8 cellular contexts compared by ENCODE assay signal in the genomic region with DNA sequence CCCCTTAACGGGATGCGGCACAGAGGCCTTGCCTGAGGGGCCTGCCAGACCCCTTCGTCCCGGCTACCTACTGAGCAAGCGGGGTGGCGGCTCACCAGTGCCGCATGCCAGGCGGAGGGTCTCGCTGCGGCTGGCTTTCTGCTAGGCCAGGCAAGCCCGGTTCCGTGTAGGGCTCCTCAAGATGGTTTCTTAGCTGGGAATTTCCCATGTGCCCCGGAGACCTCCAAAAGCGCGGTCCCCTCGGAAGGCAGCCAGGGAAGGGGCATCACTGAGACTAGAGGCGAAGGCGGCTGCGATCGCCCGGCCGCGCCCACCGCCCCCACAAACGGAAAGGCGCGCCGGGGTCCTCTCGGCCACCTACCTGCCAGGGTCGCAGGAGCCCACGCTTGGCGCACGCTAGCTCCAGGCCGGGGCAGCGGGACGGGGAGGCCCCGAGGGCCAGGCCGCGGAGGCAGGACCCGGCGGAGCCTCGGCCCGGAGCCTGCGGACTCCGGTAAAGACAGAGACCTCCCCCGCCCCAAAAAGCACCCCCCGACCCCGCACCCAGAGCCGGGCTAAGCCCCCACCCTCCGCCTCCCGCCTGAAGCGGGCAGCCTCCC. TPM values are rescaled to one million over a fixed set of nuclear protein-coding genes. Genes with fewer than 3 reads are reported as not detected.
DNase-seq lines count a peak whose midpoint lies in the region; ATAC-seq and TF ChIP-seq lines count a peak whose summit lies in the region.

No MANE protein-coding gene starts in this region.

- H3K36me3 ChIP-seq in A673 (ENCODE audit: insufficient read depth, low read length, poor library complexity, severe bottlenecking) (no peaks in the 10 kb centered on the region), esophagus squamous epithelium (no peaks in the 10 kb centered on the region), neutrophil (no peaks in the 10 kb centered on the region)

- H3K27ac ChIP-seq in A673 (ENCODE audit: low read depth, low read length, poor library complexity, severe bottlenecking) (peak overlapping the region; percentile 93), esophagus squamous epithelium (peak overlapping the region; percentile 86 to 98 (median 90)), neutrophil (no peak overlapping the region)

- TF ChIP-seq CTCF in A673 (conservative IDR thresholded peaks at IDR 0.05; ENCODE audit: low read depth, low read length) (no peak), esophagus squamous epithelium (IDR thresholded peaks at IDR 0.05) (no peak), neutrophil (IDR thresholded peaks at IDR 0.05) (no peak)

- peak overlapping the region; percentile 54 for H3K4me3 Mint-ChIP-seq in activated CD8-positive, alpha-beta memory T cell treated with anti-CD3 and anti-CD28 coated beads, Interleukin-2, amount 10 ng/mL, durations not matched to agents 7 days and 5 days

- peaks cover 9% of the 10 kb centered on the region for H3K4me1 ChIP-seq in A673 (ENCODE audit: insufficient read depth, low read length, poor library complexity, severe bottlenecking)
- peaks cover 8 to 48% (median 11%) of the 10 kb centered on the region in 3 donors for H3K4me1 ChIP-seq in esophagus squamous epithelium
- H3K4me1 ChIP-seq in neutrophil (ENCODE audit: control insufficient read depth in 1 of 2, insufficient read depth in 1 of 2, low read depth in 1 of 2, low read length in 1 of 2) = peaks cover 10 to 18% of the 10 kb centered on the region in 2 experiments

- H3K36me3 Mint-ChIP-seq in activated CD8-positive, alpha-beta memory T cell treated with anti-CD3 and anti-CD28 coated beads, Interleukin-2, amount 10 ng/mL, durations not matched to agents 7 days and 5 days = peaks cover 1% of the 10 kb centered on the region

- ATAC-seq in activated CD8-positive, alpha-beta memory T cell treated with anti-CD3 and anti-CD28 coated beads, Interleukin-2, amount 10 ng/mL, durations not matched to agents 7 days and 5 days = no peak
- no peak for ATAC-seq in HG02938 (IDR thresholded peaks at IDR 0.05; ENCODE audit: unreplicated experiment)

- H3K27ac Mint-ChIP-seq in activated CD8-positive, alpha-beta memory T cell treated with anti-CD3 and anti-CD28 coated beads, Interleukin-2, amount 10 ng/mL, durations not matched to agents 7 days and 5 days = peak overlapping the region; percentile 27

- peaks cover 5% of the 10 kb centered on the region for H3K27me3 Mint-ChIP-seq in activated CD8-positive, alpha-beta memory T cell treated with anti-CD3 and anti-CD28 coated beads, Interleukin-2, amount 10 ng/mL, durations not matched to agents 7 days and 5 days

- no peaks in the 10 kb centered on the region for H3K9me3 Mint-ChIP-seq in activated CD8-positive, alpha-beta memory T cell treated with anti-CD3 and anti-CD28 coated beads, Interleukin-2, amount 10 ng/mL, durations not matched to agents 7 days and 5 days (ENCODE audit: low read depth)

- BruUV-seq in A673 (replicated peaks; lab: Mats Ljungman, UMichigan) = no TSS peak

- TF ChIP-seq POLR2A in esophagus squamous epithelium (IDR thresholded peaks at IDR 0.05) = no peak

- no peaks in the 10 kb centered on the region for H3K9me3 ChIP-seq in A673 (ENCODE audit: low read depth, low read length, poor library complexity, severe bottlenecking)
- H3K9me3 ChIP-seq in esophagus squamous epithelium = no peaks in the 10 kb centered on the region
- no peaks in the 10 kb centered on the region for H3K9me3 ChIP-seq in neutrophil

- CTCF ChIA-PET in A673 (lab: Charles Lee) (interaction anchor here (0.8 kb wide), 1 partner anchor 76 kb away, joined by 3 read pairs; no protein-coding TSS in a partner anchor), HEK293T (lab: Yijun Ruan, JAX) (interaction anchor here (0.8 to 1.5 kb wide), 4 partner anchors 23 to 76 kb away, joined by 3 to 10 read pairs (median 4); a partner anchor contains a TSS)
- CTCF ChIA-PET in activated CD8-positive, alpha-beta memory T cell treated with anti-CD3 and anti-CD28 coated beads, Interleukin-2, amount 10 ng/mL, durations not matched to agents 7 days and 5 days (lab: Charles Lee) = interaction anchor here (1.0 to 7.3 kb wide), 7 partner anchors 9 to 215 kb away, joined by 3 to 31 read pairs (median 4); a partner anchor contains a TSS

- peaks cover 54% of the 10 kb centered on the region for H3K4me1 Mint-ChIP-seq in activated CD8-positive, alpha-beta memory T cell treated with anti-CD3 and anti-CD28 coated beads, Interleukin-2, amount 10 ng/mL, durations not matched to agents 7 days and 5 days

- H3K4me3 ChIP-seq in A673 (ENCODE audit: low read depth, low read length, poor library complexity, severe bottlenecking) = peak overlapping the region; percentile 90
- H3K4me3 ChIP-seq in esophagus squamous epithelium = peak overlapping the region; percentile 64 to 99 (median 88)
- H3K4me3 ChIP-seq in neutrophil (ENCODE audit: low read depth in 1 of 2, low read length in 1 of 2) = peak overlapping the region; percentile 41 to 48

- intact Hi-C loops in A673 (cut with micrococcal nuclease; ENCODE audit: unreplicated experiment) = no loop called here
- intact Hi-C loops in esophagus squamous epithelium (cut with DNase I) = loop anchor here (5.0 kb wide), 1 partner anchor 77 kb away; a partner anchor contains a TSS

- H3K27me3 ChIP-seq in A673 (replicated peaks; ENCODE audit: insufficient read depth, low read depth, low read length, poor library complexity) = no peaks in the 10 kb centered on the region
- H3K27me3 ChIP-seq in esophagus squamous epithelium = no peaks in the 10 kb centered on the region
- peaks cover 55% of the 10 kb centered on the region for H3K27me3 ChIP-seq in neutrophil

- POLR2A ChIA-PET in A673 (lab: Charles Lee; ENCODE audit: low non-redundant PET) = no interaction called here
- POLR2A ChIA-PET in HEK293T (lab: Yijun Ruan, JAX) = interaction anchor here (1.1 to 2.3 kb wide), 2 partner anchors 22 to 78 kb away, joined by 5 to 7 read pairs; a partner anchor contains a TSS

- 0% methylated on average over 2 to 3 of the region's 52 CpGs for WGBS in esophagus squamous epithelium, 2 donors

- DNase-seq in A673 (ENCODE audit: low spot score) (peak; percentile 41), HEK293T (ENCODE audit: extremely low spot score) (peak; percentile 37), esophagus squamous epithelium (lab: John Stamatoyannopoulos, UW) (no peak), SIG-M5 (lab: John Stamatoyannopoulos, UW) (no peak), NCI-H1436 (lab: John Stamatoyannopoulos, UW) (no peak)
- DNase-seq in activated CD8-positive, alpha-beta memory T cell treated with anti-CD3 and anti-CD28 coated beads, Interleukin-2, amount 10 ng/mL, durations not matched to agents 7 days and 5 days = no peak

TF ChIP-seq in HEK293T, 16 proteins besides CTCF, POLR2A, EP300 and RAD21:
- TF ChIP-seq HDGF (IDR thresholded peaks at IDR 0.05; ENCODE audit: borderline replicate concordance) (no peak), FOXA1 (IDR thresholded peaks at IDR 0.05) (no peak), TARDBP (IDR thresholded peaks at IDR 0.05) (no peak), FOXK2 (IDR thresholded peaks at IDR 0.05) (no peak), BHLHE40 (IDR thresholded peaks at IDR 0.05; ENCODE audit: borderline replicate concordance) (no peak), L3MBTL2 (conservative IDR thresholded peaks at IDR 0.05) (peak; percentile 53; the same call in 1 of the 2 replicates), NFRKB (IDR thresholded peaks at IDR 0.05) (no peak), SUZ12 (IDR thresholded peaks at IDR 0.05) (no peak)
TF ChIP-seq in HEK293T: peak in this region for 1.

RNA-seq across cellular contexts. Expression of a gene that starts 23.8 kb away (rescaled TPM):
- total RNA-seq in A673 (2021) (63.6 and 63.8 TPM in 2 replicates), esophagus squamous epithelium (10 to 100 TPM; 11.2 to 30.9 (median 15.9) TPM)
- total RNA-seq in activated CD8-positive, alpha-beta memory T cell treated with anti-CD3 and anti-CD28 coated beads, Interleukin-2, amount 10 ng/mL, durations not matched to agents 7 days and 5 days = 10 to 100 TPM; 38.8 to 41.7 TPM

Comparison
In these comparisons a context has a peak if more than half of its experiments do, and no peak if none do; other contexts are left out.
1. DNase-seq: peak in A673 (single experiment) and HEK293T (single experiment); none in activated CD8-positive, alpha-beta memory T cell treated with anti-CD3 and anti-CD28 coated beads, Interleukin-2, amount 10 ng/mL, durations not matched to agents 7 days and 5 days (single experiment), esophagus squamous epithelium (single experiment), SIG-M5 (single experiment) and NCI-H1436 (single experiment).
2. Peak in every context shown above with its lines, with median percentiles within 50 percentile points of each other: H3K4me3 ChIP-seq.